In the genomic region with DNA sequence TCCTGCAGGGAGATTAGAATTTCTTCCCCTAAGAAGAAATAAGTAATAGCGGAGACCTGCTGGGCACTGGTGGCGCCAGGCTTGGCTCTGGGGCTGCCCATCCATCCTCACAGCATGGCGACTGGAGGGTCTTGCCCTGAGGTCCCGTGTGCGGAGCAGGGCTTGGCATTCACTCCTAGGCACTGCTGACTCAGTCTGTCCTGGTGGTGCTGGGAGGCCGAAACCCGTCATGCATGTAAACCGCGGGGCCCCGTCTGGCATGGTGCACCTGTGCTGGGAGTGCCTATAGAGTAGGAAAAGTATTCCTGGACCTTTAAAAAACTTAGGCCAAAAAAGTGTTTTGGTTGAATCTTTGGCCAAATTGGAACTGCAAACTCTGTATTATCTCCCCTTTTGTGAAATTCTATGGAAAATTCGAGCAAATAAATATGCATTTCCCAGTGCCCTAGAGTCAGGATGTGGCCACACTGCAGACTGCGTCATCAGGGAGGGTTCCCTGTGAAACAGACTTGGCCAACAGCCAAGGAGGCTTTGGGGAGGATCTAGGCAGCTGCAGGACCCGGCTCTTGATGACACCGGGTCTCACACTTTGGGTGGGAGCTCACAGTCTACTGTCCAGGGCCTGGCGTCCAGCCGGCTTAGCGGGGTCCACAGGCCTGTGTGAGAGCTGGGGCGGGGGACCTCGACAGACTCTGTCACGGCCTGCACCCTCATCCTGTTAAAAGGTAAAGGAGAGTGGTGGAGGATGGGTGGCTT, we compare ENCODE assay signal across 19 cellular contexts.
DNase-seq lines count a peak whose midpoint lies in the region; ATAC-seq and TF ChIP-seq lines count a peak whose summit lies in the region.
"Had no signal": no experiment of that assay in that cellular context is flagged by ENCODE, and none has a peak within 500 bp of the region (broad histone marks: within the 10 kb centered on the region; RNA-seq: fewer than 3 reads in every experiment).

No MANE protein-coding gene starts in this region.

- TF ChIP-seq RAD21 in Ishikawa (IDR thresholded peaks at IDR 0.05; ENCODE audit: low read depth) = no peak; the same call in 1 of the 2 replicates

- H3K36me3 Mint-ChIP-seq in T-cell = no peaks in the 10 kb centered on the region
- H3K36me3 Mint-ChIP-seq: CD8-positive, alpha-beta T cell had no signal

- H3K27ac ChIP-seq in SJCRH30 = no peak overlapping the region
- H3K27ac ChIP-seq: HL-60, neutrophil, vagina had no signal

- no peaks in the 10 kb centered on the region for H3K27me3 ChIP-seq in SJCRH30
- H3K27me3 ChIP-seq: vagina had no signal

- no peak overlapping the region for H3K4me3 ChIP-seq in SJCRH30
- H3K4me3 ChIP-seq: vagina had no signal

- peaks cover 8 to 29% of the 10 kb centered on the region in 2 donors for H3K27me3 Mint-ChIP-seq in T-cell

- no peaks in the 10 kb centered on the region; the same call in 1 of the 2 replicates for H3K9me3 ChIP-seq in SJCRH30 (replicated peaks)
- H3K9me3 ChIP-seq: neutrophil, vagina had no signal

- no peaks in the 10 kb centered on the region; the same call in 1 of the 2 replicates for H3K4me1 ChIP-seq in SJCRH30

- no peaks in the 10 kb centered on the region for H3K9me3 Mint-ChIP-seq in T-cell
- H3K9me3 Mint-ChIP-seq: CD8-positive, alpha-beta T cell had no signal

- TF ChIP-seq EP300 in Ishikawa (IDR thresholded peaks at IDR 0.05; ENCODE audit: borderline replicate concordance) = peak; percentile 82

- no peak overlapping the region for H3K27ac Mint-ChIP-seq in T-cell
- H3K27ac Mint-ChIP-seq: CD8-positive, alpha-beta T cell; T-helper 1 cell treated with Interleukin-12 subunit alpha and Interleukin-12 subunit beta and Interleukin-4 antibody, amounts not matched to agents 30 μg/mL and 1 μg/mL, for 36 hours had no signal

- ATAC-seq in T-cell (replicated peaks in 1 of 4) (no peak), left lobe of liver (no peak)
- ATAC-seq: CD8-positive, alpha-beta T cell had no signal

- H3K4me1 Mint-ChIP-seq in T-cell = peaks cover 0 to 20% (median 12%) of the 10 kb centered on the region in 3 donors

- CTCF ChIA-PET in T-cell (lab: Charles Lee) = no interaction called here

- H3K4me3 Mint-ChIP-seq in T-cell = no peak overlapping the region
- H3K4me3 Mint-ChIP-seq: CD8-positive, alpha-beta T cell; T-helper 1 cell treated with Interleukin-12 subunit alpha and Interleukin-12 subunit beta and Interleukin-4 antibody, amounts not matched to agents 30 μg/mL and 1 μg/mL, for 36 hours had no signal

- POLR2A ChIA-PET in T-cell (lab: Charles Lee) = no interaction called here

- DNase-seq in NCI-H2227 (lab: John Stamatoyannopoulos, UW; ENCODE audit: unreplicated experiment) = peak; percentile 8
- DNase-seq in NCI-H2227 treated with DMSO at 0.1 percent for 48 hours (lab: John Stamatoyannopoulos, UW) = no peak
- DNase-seq in SJCRH30 = peak; percentile 62 to 76
- DNase-seq in mesenteric fat pad (ENCODE audit: low spot score) = peak; percentile 83
- no peak for DNase-seq in T-cell
- no peak for DNase-seq in NCI-H2107 treated with DMSO at 0.1 percent for 48 hours (lab: John Stamatoyannopoulos, UW; ENCODE audit: unreplicated experiment)
- no peak for DNase-seq in left lobe of liver (ENCODE audit: low spot score)
- DNase-seq: CD8-positive, alpha-beta T cell; dermis blood vessel endothelial cell; glutamatergic neuron; Karpas-422; NCI-H146; NCI-H526; stimulated activated CD4-positive, alpha-beta T cell treated with anti-CD3 and anti-CD28 coated beads, Interleukin-1b, Interleukin-23, amount 100 ng/mL, for 48 hours had no signal

- H3K36me3 ChIP-seq in SJCRH30 = peaks cover 78% of the 10 kb centered on the region
- H3K36me3 ChIP-seq: neutrophil, vagina had no signal

TF ChIP-seq in Ishikawa, 13 proteins besides CTCF, POLR2A, EP300 and RAD21:
- TF ChIP-seq CREB1 (IDR thresholded peaks at IDR 0.05; ENCODE audit: low read depth) (no peak; the same call in 1 of the 2 replicates), TAF1 (IDR thresholded peaks at IDR 0.05; ENCODE audit: low read depth) (no peak), NFIC (IDR thresholded peaks at IDR 0.05) (peak; percentile 88), EGR1 (IDR thresholded peaks at IDR 0.05) (no peak), ZBTB7A (IDR thresholded peaks at IDR 0.05; ENCODE audit: low read depth) (0 out of 2 replicates have a peak, but pooled peaks have one; percentile 23), TCF12 (IDR thresholded peaks at IDR 0.05; ENCODE audit: low read depth) (peak; percentile 91), TEAD4 (IDR thresholded peaks at IDR 0.05) (peak; percentile 50), YY1 (IDR thresholded peaks at IDR 0.05; ENCODE audit: low read depth) (peak; percentile 63; the same call in 1 of the 2 replicates), CEBPB (IDR thresholded peaks at IDR 0.05) (no peak; the same call in 1 of the 2 replicates), FOXM1 (IDR thresholded peaks at IDR 0.05; ENCODE audit: borderline replicate concordance, low read depth) (peak; percentile 51; the same call in 1 of the 2 replicates)
- TF ChIP-seq, protein P1, sequence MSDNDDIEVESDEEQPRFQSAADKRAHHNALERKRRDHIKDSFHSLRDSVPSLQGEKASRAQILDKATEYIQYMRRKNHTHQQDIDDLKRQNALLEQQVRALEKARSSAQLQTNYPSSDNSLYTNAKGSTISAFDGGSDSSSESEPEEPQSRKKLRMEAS (IDR thresholded peaks at IDR 0.05) = 0 out of 2 replicates have a peak, but pooled peaks have one; percentile 48
- TF ChIP-seq, protein P2, sequence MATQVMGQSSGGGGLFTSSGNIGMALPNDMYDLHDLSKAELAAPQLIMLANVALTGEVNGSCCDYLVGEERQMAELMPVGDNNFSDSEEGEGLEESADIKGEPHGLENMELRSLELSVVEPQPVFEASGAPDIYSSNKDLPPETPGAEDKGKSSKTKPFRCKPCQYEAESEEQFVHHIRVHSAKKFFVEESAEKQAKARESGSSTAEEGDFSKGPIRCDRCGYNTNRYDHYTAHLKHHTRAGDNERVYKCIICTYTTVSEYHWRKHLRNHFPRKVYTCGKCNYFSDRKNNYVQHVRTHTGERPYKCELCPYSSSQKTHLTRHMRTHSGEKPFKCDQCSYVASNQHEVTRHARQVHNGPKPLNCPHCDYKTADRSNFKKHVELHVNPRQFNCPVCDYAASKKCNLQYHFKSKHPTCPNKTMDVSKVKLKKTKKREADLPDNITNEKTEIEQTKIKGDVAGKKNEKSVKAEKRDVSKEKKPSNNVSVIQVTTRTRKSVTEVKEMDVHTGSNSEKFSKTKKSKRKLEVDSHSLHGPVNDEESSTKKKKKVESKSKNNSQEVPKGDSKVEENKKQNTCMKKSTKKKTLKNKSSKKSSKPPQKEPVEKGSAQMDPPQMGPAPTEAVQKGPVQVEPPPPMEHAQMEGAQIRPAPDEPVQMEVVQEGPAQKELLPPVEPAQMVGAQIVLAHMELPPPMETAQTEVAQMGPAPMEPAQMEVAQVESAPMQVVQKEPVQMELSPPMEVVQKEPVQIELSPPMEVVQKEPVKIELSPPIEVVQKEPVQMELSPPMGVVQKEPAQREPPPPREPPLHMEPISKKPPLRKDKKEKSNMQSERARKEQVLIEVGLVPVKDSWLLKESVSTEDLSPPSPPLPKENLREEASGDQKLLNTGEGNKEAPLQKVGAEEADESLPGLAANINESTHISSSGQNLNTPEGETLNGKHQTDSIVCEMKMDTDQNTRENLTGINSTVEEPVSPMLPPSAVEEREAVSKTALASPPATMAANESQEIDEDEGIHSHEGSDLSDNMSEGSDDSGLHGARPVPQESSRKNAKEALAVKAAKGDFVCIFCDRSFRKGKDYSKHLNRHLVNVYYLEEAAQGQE (IDR thresholded peaks at IDR 0.05; ENCODE audit: low read depth) = no peak
- TF ChIP-seq, protein P3, sequence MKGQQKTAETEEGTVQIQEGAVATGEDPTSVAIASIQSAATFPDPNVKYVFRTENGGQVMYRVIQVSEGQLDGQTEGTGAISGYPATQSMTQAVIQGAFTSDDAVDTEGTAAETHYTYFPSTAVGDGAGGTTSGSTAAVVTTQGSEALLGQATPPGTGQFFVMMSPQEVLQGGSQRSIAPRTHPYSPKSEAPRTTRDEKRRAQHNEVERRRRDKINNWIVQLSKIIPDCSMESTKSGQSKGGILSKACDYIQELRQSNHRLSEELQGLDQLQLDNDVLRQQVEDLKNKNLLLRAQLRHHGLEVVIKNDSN (IDR thresholded peaks at IDR 0.05) = peak; percentile 36; the same call in 1 of the 2 replicates

Comparison
In these comparisons a context has a peak if more than half of its experiments do, and no peak if none do; other contexts are left out.
1. DNase-seq: peak in NCI-H2227 (single experiment), SJCRH30 (2 of 2) and mesenteric fat pad (single experiment); none in NCI-H2227 treated with DMSO at 0.1 percent for 48 hours (single experiment), T-cell (0 of 34), NCI-H2107 treated with DMSO at 0.1 percent for 48 hours (single experiment) and left lobe of liver (single experiment).